ENCODE assay signal across 1 cellular context in the genomic region with DNA sequence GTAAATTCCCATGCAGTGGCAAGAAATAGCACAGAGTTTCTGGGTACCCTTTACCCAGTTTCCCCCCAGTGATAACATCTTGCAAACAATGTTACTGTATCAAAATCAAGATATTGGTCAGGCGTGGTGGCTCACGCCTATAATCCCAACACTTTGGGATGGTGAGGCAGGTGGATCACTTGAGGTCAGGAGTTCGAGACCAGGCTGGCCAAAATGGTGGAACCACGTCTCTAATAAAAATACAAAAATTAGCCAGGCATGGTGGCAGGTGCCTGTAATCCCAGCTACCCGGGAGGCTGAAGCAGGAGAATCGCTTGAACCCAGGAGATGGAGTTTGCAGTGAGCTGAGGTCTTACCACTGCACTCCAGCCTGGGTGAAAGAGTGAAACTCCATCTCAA.
A peak's percentile ranks its signal among the peaks of the same experiment; 100 is the strongest.
TF ChIP-seq lines count a peak whose summit lies in the region.

No MANE protein-coding gene starts in this region.

TF ChIP-seq in GM12878, 131 proteins besides CTCF, POLR2A, EP300 and RAD21:
- TF ChIP-seq NR2F1 (conservative IDR thresholded peaks at IDR 0.05), result peak; percentile 55
- TF ChIP-seq, protein P1, sequence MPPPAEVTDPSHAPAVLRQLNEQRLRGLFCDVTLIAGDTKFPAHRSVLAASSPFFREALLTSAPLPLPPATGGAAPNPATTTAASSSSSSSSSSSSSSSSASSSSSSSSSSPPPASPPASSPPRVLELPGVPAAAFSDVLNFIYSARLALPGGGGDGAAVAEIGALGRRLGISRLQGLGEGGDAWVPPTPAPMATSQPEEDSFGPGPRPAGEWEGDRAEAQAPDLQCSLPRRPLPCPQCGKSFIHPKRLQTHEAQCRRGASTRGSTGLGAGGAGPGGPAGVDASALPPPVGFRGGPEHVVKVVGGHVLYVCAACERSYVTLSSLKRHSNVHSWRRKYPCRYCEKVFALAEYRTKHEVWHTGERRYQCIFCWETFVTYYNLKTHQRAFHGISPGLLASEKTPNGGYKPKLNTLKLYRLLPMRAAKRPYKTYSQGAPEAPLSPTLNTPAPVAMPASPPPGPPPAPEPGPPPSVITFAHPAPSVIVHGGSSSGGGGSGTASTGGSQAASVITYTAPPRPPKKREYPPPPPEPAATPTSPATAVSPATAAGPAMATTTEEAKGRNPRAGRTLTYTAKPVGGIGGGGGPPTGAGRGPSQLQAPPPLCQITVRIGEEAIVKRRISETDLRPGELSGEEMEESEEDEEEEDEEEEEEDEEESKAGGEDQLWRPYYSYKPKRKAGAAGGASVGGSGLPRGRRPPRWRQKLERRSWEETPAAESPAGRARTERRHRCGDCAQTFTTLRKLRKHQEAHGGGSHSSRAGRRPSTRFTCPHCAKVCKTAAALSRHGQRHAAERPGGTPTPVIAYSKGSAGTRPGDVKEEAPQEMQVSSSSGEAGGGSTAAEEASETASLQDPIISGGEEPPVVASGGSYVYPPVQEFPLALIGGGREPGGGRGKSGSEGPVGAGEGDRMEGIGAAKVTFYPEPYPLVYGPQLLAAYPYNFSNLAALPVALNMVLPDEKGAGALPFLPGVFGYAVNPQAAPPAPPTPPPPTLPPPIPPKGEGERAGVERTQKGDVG (CRISPR knock-in tag; IDR thresholded peaks at IDR 0.05), result 0 out of 2 replicates have a peak, but pooled peaks have one; percentile 41
- peak; percentile 13; the same call in 1 of the 2 replicates for TF ChIP-seq SMAD5 (IDR thresholded peaks at IDR 0.05; ENCODE audit: low read depth)
- 0 out of 2 replicates have a peak, but pooled peaks have one; percentile 1 for TF ChIP-seq TCF7 (IDR thresholded peaks at IDR 0.05; ENCODE audit: borderline replicate concordance)
- TF ChIP-seq POLR2AphosphoS5 (IDR thresholded peaks at IDR 0.05; ENCODE audit: low read length), result peak; percentile 31; the same call in 1 of the 2 replicates
- TF ChIP-seq SMARCA5 (IDR thresholded peaks at IDR 0.05), result peak; percentile 32; the same call in 1 of the 2 replicates
- TF ChIP-seq, protein P2, sequence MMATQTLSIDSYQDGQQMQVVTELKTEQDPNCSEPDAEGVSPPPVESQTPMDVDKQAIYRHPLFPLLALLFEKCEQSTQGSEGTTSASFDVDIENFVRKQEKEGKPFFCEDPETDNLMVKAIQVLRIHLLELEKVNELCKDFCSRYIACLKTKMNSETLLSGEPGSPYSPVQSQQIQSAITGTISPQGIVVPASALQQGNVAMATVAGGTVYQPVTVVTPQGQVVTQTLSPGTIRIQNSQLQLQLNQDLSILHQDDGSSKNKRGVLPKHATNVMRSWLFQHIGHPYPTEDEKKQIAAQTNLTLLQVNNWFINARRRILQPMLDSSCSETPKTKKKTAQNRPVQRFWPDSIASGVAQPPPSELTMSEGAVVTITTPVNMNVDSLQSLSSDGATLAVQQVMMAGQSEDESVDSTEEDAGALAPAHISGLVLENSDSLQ (IDR thresholded peaks at IDR 0.05), result 0 out of 2 replicates have a peak, but pooled peaks have one; percentile 1
- 0 out of 2 replicates have a peak, but pooled peaks have one; percentile 13 for TF ChIP-seq YY1 (IDR thresholded peaks at IDR 0.05; ENCODE audit: low read depth, low read length)
- TF ChIP-seq TAF1 (IDR thresholded peaks at IDR 0.05; ENCODE audit: borderline replicate concordance, low read depth, low read length), result 0 out of 2 replicates have a peak, but pooled peaks have one; percentile 18
- 0 out of 2 replicates have a peak, but pooled peaks have one; percentile 11 for TF ChIP-seq RUNX3 (IDR thresholded peaks at IDR 0.05; ENCODE audit: low read length)
- TF ChIP-seq, protein P3, sequence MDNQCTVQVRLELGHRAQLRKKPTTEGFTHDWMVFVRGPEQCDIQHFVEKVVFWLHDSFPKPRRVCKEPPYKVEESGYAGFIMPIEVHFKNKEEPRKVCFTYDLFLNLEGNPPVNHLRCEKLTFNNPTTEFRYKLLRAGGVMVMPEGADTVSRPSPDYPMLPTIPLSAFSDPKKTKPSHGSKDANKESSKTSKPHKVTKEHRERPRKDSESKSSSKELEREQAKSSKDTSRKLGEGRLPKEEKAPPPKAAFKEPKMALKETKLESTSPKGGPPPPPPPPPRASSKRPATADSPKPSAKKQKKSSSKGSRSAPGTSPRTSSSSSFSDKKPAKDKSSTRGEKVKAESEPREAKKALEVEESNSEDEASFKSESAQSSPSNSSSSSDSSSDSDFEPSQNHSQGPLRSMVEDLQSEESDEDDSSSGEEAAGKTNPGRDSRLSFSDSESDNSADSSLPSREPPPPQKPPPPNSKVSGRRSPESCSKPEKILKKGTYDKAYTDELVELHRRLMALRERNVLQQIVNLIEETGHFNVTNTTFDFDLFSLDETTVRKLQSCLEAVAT (IDR thresholded peaks at IDR 0.05), result peak; percentile 15; the same call in 1 of the 2 replicates
- 0 out of 2 replicates have a peak, but pooled peaks have one; percentile 5 for TF ChIP-seq ZNF207 (IDR thresholded peaks at IDR 0.05; ENCODE audit: borderline replicate concordance)
- TF ChIP-seq HDGF (IDR thresholded peaks at IDR 0.05), result peak; percentile 77; the same call in 1 of the 2 replicates
